ENCODE assay signal across 10 cellular contexts in the genomic region with DNA sequence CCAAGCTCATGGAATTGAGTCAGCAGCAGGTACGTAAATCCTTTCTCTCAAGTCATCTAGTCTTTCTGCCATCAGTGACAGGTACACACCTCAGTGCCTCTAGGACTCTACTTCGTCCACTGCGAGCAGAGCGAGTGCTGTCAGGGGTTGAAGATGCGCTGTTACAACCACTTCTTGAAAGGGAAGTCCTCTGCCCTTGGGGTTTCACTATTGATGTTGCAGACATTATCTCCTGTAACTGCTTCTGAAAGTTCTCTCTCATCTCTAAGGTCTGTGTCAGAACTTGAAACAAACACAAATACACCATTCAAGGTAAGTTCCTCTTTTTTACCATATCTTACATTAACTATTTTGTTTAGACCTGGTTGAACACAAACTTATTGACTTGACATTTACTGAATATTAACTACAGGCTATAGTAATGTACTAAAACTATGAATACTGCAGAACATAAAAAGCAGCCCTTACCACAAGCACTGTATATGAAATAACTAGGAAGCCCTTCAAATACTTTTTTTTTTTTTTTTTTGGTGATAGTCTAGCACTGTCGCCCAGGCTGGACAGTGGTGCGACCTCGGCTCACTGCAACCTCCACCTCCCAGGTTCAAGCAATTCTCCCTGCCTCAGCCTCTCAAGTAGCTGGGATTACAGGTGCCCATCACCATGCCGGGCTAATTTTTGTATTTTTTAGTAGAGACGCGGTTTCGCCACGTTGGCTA.
DNase-seq lines count a peak whose midpoint lies in the region; ATAC-seq, FAIRE-seq and TF ChIP-seq lines count a peak whose summit lies in the region.
"Had no signal": no experiment of that assay in that cellular context is flagged by ENCODE, and none has a peak within 500 bp of the region (broad histone marks: within the 10 kb centered on the region; RNA-seq: fewer than 3 reads in every experiment).

No MANE protein-coding gene starts in this region.

- DNase-seq in GM12864 (ENCODE audit: low read depth) (peak; percentile 95), GM19239 (ENCODE audit: insufficient read length, low spot score) (peak; percentile 40), kidney tubule cell (ENCODE audit: low spot score) (no peak), iPS-NIHi11 (ENCODE audit: low spot score) (no peak), middle frontal gyrus (ENCODE audit: extremely low spot score, low spot score) (no peak), SKM-1 treated with dmso at 0.1 percent for 144 hours (lab: John Stamatoyannopoulos, UW; ENCODE audit: unreplicated experiment) (no peak)
- DNase-seq: foreskin keratinocyte; stimulated activated CD4-positive, alpha-beta T cell treated with anti-CD3 and anti-CD28 coated beads, Interleukin-12 subunit alpha, Interleukin-12 subunit beta, amount 100 ng/mL, for 4 hours had no signal

- ATAC-seq in HG02763 (IDR thresholded peaks at IDR 0.05; ENCODE audit: unreplicated experiment) = peak; percentile 97
- peak; percentile 99 for ATAC-seq in HG03565 (IDR thresholded peaks at IDR 0.05; ENCODE audit: unreplicated experiment)
- ATAC-seq: foreskin keratinocyte had no signal

- no peak overlapping the region for H3K4me3 ChIP-seq in GM12864 (ENCODE audit: low read depth, low read length)

- TF ChIP-seq CTCF in GM12864 (IDR thresholded peaks at IDR 0.05; ENCODE audit: low read depth, low read length, missing control alignments) = no peak

- peak; percentile 100 for FAIRE-seq in GM19239 (lab: Jason Lieb, UNC)

Comparison
In these comparisons a context has a peak if more than half of its experiments do, and no peak if none do; other contexts are left out.
1. DNase-seq: peak in GM12864 (single experiment) and GM19239 (single experiment); none in kidney tubule cell (single experiment), iPS-NIHi11 (single experiment), middle frontal gyrus (single experiment) and SKM-1 treated with dmso at 0.1 percent for 144 hours (single experiment).